18 cellular contexts compared by ENCODE assay signal in genomic region chr17:51197754-51198153, GRCh38.
"Had no signal": no experiment of that assay in that cellular context is flagged by ENCODE, and none has a peak within 500 bp of the region (broad histone marks: within the 10 kb centered on the region; RNA-seq: fewer than 3 reads in every experiment).

No MANE protein-coding gene starts in this region.

- H3K4me3 Mint-ChIP-seq: activated B cell treated with CpG ODN at 0.5 μM for 24 hours; activated CD8-positive, alpha-beta T cell treated with anti-CD3 and anti-CD28 coated beads, Interleukin-2, amount 10 ng/mL, durations not matched to agents 7 days and 5 days; naive thymus-derived CD4-positive, alpha-beta T cell had no signal

- H3K27me3 Mint-ChIP-seq: activated B cell treated with CpG ODN at 0.5 μM for 24 hours; naive thymus-derived CD4-positive, alpha-beta T cell had no signal

- H3K9me3 Mint-ChIP-seq: activated B cell treated with CpG ODN at 0.5 μM for 24 hours; naive thymus-derived CD4-positive, alpha-beta T cell had no signal

- DNase-seq: activated B cell treated with CpG ODN at 0.5 μM for 24 hours; activated CD4-positive, alpha-beta T cell treated with anti-CD3 and anti-CD28 coated beads for 4 hours; activated CD8-positive, alpha-beta T cell treated with anti-CD3 and anti-CD28 coated beads, Interleukin-2, amount 10 ng/mL, durations not matched to agents 7 days and 5 days; activated effector memory CD4-positive, alpha-beta T cell treated with anti-CD3 and anti-CD28 coated beads, Interleukin-2, amount 50 U/mL, for 16 hours; activated naive CD4-positive, alpha-beta T cell treated with anti-CD3 and anti-CD28 coated beads, Interleukin-2, amount 50 U/mL, for 16 hours; activated T-cell treated with anti-CD3 and anti-CD28 coated beads, Interleukin-2, amount 50 U/mL, for 1 hour; anterior cingulate cortex; body of pancreas; effector CD4-positive, alpha-beta T cell; foreskin keratinocyte; kidney; lower lobe of right lung; naive thymus-derived CD4-positive, alpha-beta T cell; spleen; stimulated activated CD4-positive, alpha-beta T cell treated with anti-CD3 and anti-CD28 coated beads, Interleukin-4, amount 100 ng/mL, for 24 hours; stomach; T1000; transverse colon had no signal

- H3K4me1 Mint-ChIP-seq: activated B cell treated with CpG ODN at 0.5 μM for 24 hours had no signal

- ATAC-seq: activated CD8-positive, alpha-beta T cell treated with anti-CD3 and anti-CD28 coated beads, Interleukin-2, amount 10 ng/mL, durations not matched to agents 7 days and 5 days; body of pancreas; foreskin keratinocyte; lower lobe of right lung; naive thymus-derived CD4-positive, alpha-beta T cell had no signal

- H3K27ac Mint-ChIP-seq: activated B cell treated with CpG ODN at 0.5 μM for 24 hours; activated CD8-positive, alpha-beta T cell treated with anti-CD3 and anti-CD28 coated beads, Interleukin-2, amount 10 ng/mL, durations not matched to agents 7 days and 5 days had no signal
